8 cellular contexts compared by ENCODE assay signal in the genomic region with DNA sequence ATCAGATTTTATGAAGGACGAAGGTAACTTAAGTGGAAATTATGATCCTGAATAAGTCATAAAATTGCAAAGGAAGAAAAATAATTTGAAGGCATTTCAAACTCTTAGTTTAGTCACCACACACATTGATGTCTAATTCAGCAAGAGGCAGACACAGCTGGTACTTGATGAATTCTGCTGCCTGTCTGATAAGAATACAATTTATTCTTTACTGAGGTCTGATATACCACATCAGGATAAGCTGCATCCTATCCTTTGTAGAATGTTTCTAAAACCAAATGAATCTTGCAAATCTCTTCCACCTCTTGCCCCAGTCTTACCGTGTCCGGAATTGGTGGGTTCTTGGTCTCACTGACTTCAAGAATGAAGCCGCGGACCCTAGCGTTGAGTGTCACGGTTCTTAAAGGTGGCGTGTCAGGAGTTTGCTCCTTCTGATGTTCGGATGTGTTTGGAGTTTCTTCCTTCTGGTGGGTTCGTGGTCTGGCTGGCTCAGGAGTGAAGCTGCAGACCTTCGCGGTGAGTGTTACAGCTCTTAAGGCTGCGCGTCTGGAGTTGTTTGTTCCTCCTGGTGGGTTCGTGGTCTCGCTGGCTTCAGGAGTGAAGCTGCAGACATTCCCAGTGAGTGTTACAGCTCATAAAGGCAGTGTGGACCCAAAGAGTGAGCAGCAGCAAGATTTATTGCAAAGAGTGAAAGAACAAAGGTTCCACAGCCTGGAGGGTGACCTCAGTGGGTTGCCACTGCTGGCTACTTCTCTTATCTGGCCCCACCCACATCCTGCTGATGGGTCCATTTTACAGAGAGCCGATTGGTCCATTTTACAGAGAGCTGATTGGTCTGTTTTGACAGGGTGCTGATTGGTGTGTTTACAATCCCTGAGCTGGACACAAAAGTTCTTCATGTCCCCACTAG. TPM values are rescaled to one million over a fixed set of nuclear protein-coding genes. Genes with fewer than 3 reads are reported as not detected.
DNase-seq lines count a peak whose midpoint lies in the region; ATAC-seq, FAIRE-seq and TF ChIP-seq lines count a peak whose summit lies in the region.
"Not testable (repeated sequence)": the region's sequence is repeated elsewhere in the genome, so short reads cannot be mapped to it uniquely, and the experiment has no call there.

A gene with protein sequence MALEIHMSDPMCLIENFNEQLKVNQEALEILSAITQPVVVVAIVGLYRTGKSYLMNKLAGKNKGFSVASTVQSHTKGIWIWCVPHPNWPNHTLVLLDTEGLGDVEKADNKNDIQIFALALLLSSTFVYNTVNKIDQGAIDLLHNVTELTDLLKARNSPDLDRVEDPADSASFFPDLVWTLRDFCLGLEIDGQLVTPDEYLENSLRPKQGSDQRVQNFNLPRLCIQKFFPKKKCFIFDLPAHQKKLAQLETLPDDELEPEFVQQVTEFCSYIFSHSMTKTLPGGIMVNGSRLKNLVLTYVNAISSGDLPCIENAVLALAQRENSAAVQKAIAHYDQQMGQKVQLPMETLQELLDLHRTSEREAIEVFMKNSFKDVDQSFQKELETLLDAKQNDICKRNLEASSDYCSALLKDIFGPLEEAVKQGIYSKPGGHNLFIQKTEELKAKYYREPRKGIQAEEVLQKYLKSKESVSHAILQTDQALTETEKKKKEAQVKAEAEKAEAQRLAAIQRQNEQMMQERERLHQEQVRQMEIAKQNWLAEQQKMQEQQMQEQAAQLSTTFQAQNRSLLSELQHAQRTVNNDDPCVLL (minus strand): TSS at position 729 of the 910 bp plus-strand sequence. CDS start 3,305 bp downstream, outside the sequence.

- not testable (repeated sequence) for H3K27me3 Mint-ChIP-seq in activated T-cell treated with anti-CD3 and anti-CD28 coated beads, Interleukin-2, amount 50 U/mL, for 72 hours (ENCODE audit: low read depth); effector memory CD8-positive, alpha-beta T cell

- peak; percentile 31 for TF ChIP-seq POLR2A in GM18951 (IDR thresholded peaks at IDR 0.05; ENCODE audit: extremely low read depth, insufficient read depth, insufficient read length)
- not testable (repeated sequence) for TF ChIP-seq POLR2A in testis (IDR thresholded peaks at IDR 0.05)

- H3K4me1 Mint-ChIP-seq in activated T-cell treated with anti-CD3 and anti-CD28 coated beads, Interleukin-2, amount 50 U/mL, for 72 hours (ENCODE audit: low read depth), result peaks cover 73% of the 10 kb centered on the region
- H3K4me1 Mint-ChIP-seq in effector memory CD8-positive, alpha-beta T cell (ENCODE audit: low read depth in 2 of 2), result peaks cover 50 to 80% of the 10 kb centered on the region in 2 donors

- intact Hi-C loops in testis (cut with DNase I; ENCODE audit: low total_unique reads), result not testable (repeated sequence)

- peak within 1 kb of the TSS; percentile 99 for H3K27ac Mint-ChIP-seq in activated T-cell treated with anti-CD3 and anti-CD28 coated beads, Interleukin-2, amount 50 U/mL, for 72 hours
- H3K27ac Mint-ChIP-seq in effector memory CD8-positive, alpha-beta T cell, result peak within 1 kb of the TSS; percentile 97 to 98

- peak; percentile 35 for DNase-seq in T-helper 9 cell
- peak; percentile 74 to 77 for DNase-seq in activated T-cell treated with anti-CD3 and anti-CD28 coated beads, Interleukin-2, amount 50 U/mL, for 72 hours
- DNase-seq in effector memory CD8-positive, alpha-beta T cell, result peak; percentile 63 to 68 (median 64)
- DNase-seq in small intestine, result peak; percentile 30
- peak; percentile 61 for DNase-seq in testis

- H3K4me1 ChIP-seq in small intestine (ENCODE audit: control insufficient read depth in 2 of 2, insufficient read depth in 1 of 2, low read depth in 1 of 2, low read length in 1 of 2); testis: not testable (repeated sequence)

- not testable (repeated sequence) for H3K9me3 Mint-ChIP-seq in activated T-cell treated with anti-CD3 and anti-CD28 coated beads, Interleukin-2, amount 50 U/mL, for 72 hours; effector memory CD8-positive, alpha-beta T cell

- H3K9me3 ChIP-seq in small intestine (ENCODE audit: control insufficient read depth, low read depth); testis: not testable (repeated sequence)

- in situ Hi-C loops in GM18951 (cut with MboI; ENCODE audit: low sequenced_read_pairs, unreplicated experiment), result not testable (repeated sequence)

- H3K4me3 Mint-ChIP-seq in activated T-cell treated with anti-CD3 and anti-CD28 coated beads, Interleukin-2, amount 50 U/mL, for 72 hours, result peak within 1 kb of the TSS; percentile 97 to 98
- H3K4me3 Mint-ChIP-seq in effector memory CD8-positive, alpha-beta T cell, result peak within 1 kb of the TSS; percentile 98 to 100

- ATAC-seq in HG02610 (IDR thresholded peaks at IDR 0.05; ENCODE audit: unreplicated experiment) (peak; percentile 72), HG03521 (IDR thresholded peaks at IDR 0.05; ENCODE audit: unreplicated experiment) (peak; percentile 80)
- peak; percentile 71 to 75 for ATAC-seq in activated T-cell treated with anti-CD3 and anti-CD28 coated beads, Interleukin-2, amount 50 U/mL, for 72 hours (replicated peaks in 1 of 2)
- ATAC-seq in effector memory CD8-positive, alpha-beta T cell (replicated peaks), result peak; percentile 70

- WGBS in small intestine, 3 donors, result 71 to 89% (median 72%) methylated on average over 17 of the region's 17 CpGs
- 72 to 74% methylated on average over 8 to 17 of the region's 17 CpGs for WGBS in testis, 2 donors

- H3K4me3 ChIP-seq in small intestine (ENCODE audit: low read depth in 1 of 2, low read length in 2 of 2), result peak within 1 kb of the TSS; percentile 11 to 44
- H3K4me3 ChIP-seq in testis, result peak within 1 kb of the TSS; percentile 21 to 46

- not testable (repeated sequence) for FAIRE-seq in small intestine (lab: Jason Lieb, UNC)

- not testable (repeated sequence) for H3K27me3 ChIP-seq in small intestine (ENCODE audit: control insufficient read depth in 2 of 2, insufficient read depth in 2 of 2, low read length in 2 of 2); testis

- H3K27ac ChIP-seq in small intestine (ENCODE audit: low read depth in 1 of 2, low read length in 1 of 2), result peak within 1 kb of the TSS; percentile 32 to 50
- not testable (repeated sequence) for H3K27ac ChIP-seq in testis

- H3K36me3 Mint-ChIP-seq in activated T-cell treated with anti-CD3 and anti-CD28 coated beads, Interleukin-2, amount 50 U/mL, for 72 hours (ENCODE audit: insufficient read depth in 2 of 2), result peaks cover 26 to 36% of the 10 kb centered on the region in 2 donors
- H3K36me3 Mint-ChIP-seq in effector memory CD8-positive, alpha-beta T cell (ENCODE audit: insufficient read depth), result peaks cover 61% of the 10 kb centered on the region

- H3K36me3 ChIP-seq in small intestine (ENCODE audit: control insufficient read depth in 2 of 2, insufficient read depth in 2 of 2, low read length in 2 of 2); testis (ENCODE audit: low read depth, missing control alignments): not testable (repeated sequence)

- TF ChIP-seq CTCF in testis (IDR thresholded peaks at IDR 0.05), result not testable (repeated sequence)

RNA-seq across cellular contexts. Expression of the gene that starts here (rescaled TPM):
- 100 to 1,000 TPM; 135 to 209 TPM for total RNA-seq in activated T-cell treated with anti-CD3 and anti-CD28 coated beads, Interleukin-2, amount 50 U/mL, for 72 hours
- polyA plus RNA-seq in small intestine (1 to 10 TPM in 2 of 3 donors, under 1 TPM in 1; 0.67 to 3.8 (median 2.4) TPM), testis (ENCODE audit: insufficient read depth, low read depth, low replicate concordance) (12.0 TPM)
- total RNA-seq in testis, result 1 to 10 TPM; 5.6 to 8.6 TPM

Comparison
In these comparisons a context has a peak if more than half of its experiments do, and no peak if none do; other contexts are left out.
1. RNA of the gene that starts here (total RNA-seq): 135 to 209 TPM in activated T-cell treated with anti-CD3 and anti-CD28 coated beads, Interleukin-2, amount 50 U/mL, for 72 hours; 5.6 to 8.6 TPM in testis; every median in the first group is over 10 times any median in the second.
2. Peak in every context shown above with its lines, with median percentiles within 50 percentile points of each other: ATAC-seq and DNase-seq.